26 cellular contexts compared by ENCODE assay signal in the genomic region with DNA sequence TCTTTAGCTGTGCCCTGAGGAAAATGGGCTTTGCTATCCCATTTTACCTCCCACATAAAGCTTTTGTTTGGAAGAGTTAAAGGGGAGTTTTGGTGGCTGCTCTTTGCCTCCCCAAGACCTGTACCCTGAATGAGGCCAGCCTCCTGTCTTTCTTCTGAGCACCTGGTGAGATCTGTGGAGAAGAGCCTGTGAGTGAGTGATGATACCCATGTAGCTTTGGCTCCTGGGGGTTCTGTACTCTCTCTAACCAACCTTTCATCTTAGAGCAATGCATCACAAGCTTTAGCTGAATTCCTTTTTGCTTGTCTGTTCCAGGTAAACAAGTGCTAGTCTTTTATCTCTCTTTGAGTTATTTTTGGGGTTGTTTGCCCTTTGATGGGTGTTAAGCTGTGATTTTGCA.
A peak's percentile ranks its signal among the peaks of the same experiment; 100 is the strongest.
DNase-seq lines count a peak whose midpoint lies in the region; ATAC-seq, FAIRE-seq and TF ChIP-seq lines count a peak whose summit lies in the region.
"Had no signal": no experiment of that assay in that cellular context is flagged by ENCODE, and none has a peak within 500 bp of the region (broad histone marks: within the 10 kb centered on the region; RNA-seq: fewer than 3 reads in every experiment).

No MANE protein-coding gene starts in this region.

- no peak overlapping the region for H3K27ac Mint-ChIP-seq in endodermal cell
- peak overlapping the region; percentile 51 for H3K27ac Mint-ChIP-seq in nephron progenitor cell
- H3K27ac Mint-ChIP-seq: CD4-positive, alpha-beta memory T cell; CD4-positive, CD25-positive, alpha-beta regulatory T cell had no signal

- DNase-seq in GM12878 (ENCODE audit: low read depth, low spot score) (no peak), endodermal cell (peak; percentile 50), nephron progenitor cell (no peak), NCI-H748 (lab: John Stamatoyannopoulos, UW; ENCODE audit: unreplicated experiment) (no peak)
- DNase-seq: 8988T; ACHN; BE2C; C1 segment of cervical spinal cord; CD4-positive, alpha-beta memory T cell; CD4-positive, CD25-positive, alpha-beta regulatory T cell; CD8-positive, alpha-beta memory T cell; COR-L47; DMS 273 treated with DMSO at 0.1 percent for 48 hours; DMS153; DMS53; DMS79; DND-41; EL; GDM1 had no signal

- TF ChIP-seq RAD21 in GM12878 (IDR thresholded peaks at IDR 0.05; ENCODE audit: insufficient read depth, low read depth, low read length) = no peak

- H3K9me3 Mint-ChIP-seq in endodermal cell = peaks cover 17% of the 10 kb centered on the region
- peaks cover 45% of the 10 kb centered on the region for H3K9me3 Mint-ChIP-seq in nephron progenitor cell

- H3K4me3 Mint-ChIP-seq in endodermal cell (no peak overlapping the region), nephron progenitor cell (no peak overlapping the region)
- H3K4me3 Mint-ChIP-seq: CD14-positive monocyte; CD4-positive, alpha-beta memory T cell; CD4-positive, CD25-positive, alpha-beta regulatory T cell; CD8-positive, alpha-beta memory T cell had no signal

- H3K27me3 Mint-ChIP-seq in endodermal cell (ENCODE audit: insufficient read depth) (no peaks in the 10 kb centered on the region), nephron progenitor cell (ENCODE audit: low read depth, poor library complexity) (no peaks in the 10 kb centered on the region)
- H3K27me3 Mint-ChIP-seq: CD4-positive, alpha-beta memory T cell; CD4-positive, CD25-positive, alpha-beta regulatory T cell; CD8-positive, alpha-beta memory T cell had no signal

- TSS peak; percentile 29 for BruUV-seq in GM12878 (replicated peaks; lab: Mats Ljungman, UMichigan)

- no peak for TF ChIP-seq EP300 in GM12878 (IDR thresholded peaks at IDR 0.05; ENCODE audit: borderline replicate concordance in 1 of 2, control insufficient read depth in 1 of 2, low read depth in 2 of 2, low read length in 2 of 2)

- no peak overlapping the region for H3K27ac ChIP-seq in GM12878 (ENCODE audit: control insufficient read depth, insufficient read depth)
- H3K27ac ChIP-seq in endodermal cell (ENCODE audit: low read depth, low read length) = no peak overlapping the region
- H3K27ac ChIP-seq: BLaER1 had no signal

- SMC1A ChIA-PET in GM12878 (lab: Charles Lee; ENCODE audit: uncharacterized antibody, unreplicated experiment) = no interaction called here

- in situ Hi-C loops in GM12878 (cut with MboI) = no loop called here

- POLR2A ChIA-PET in GM12878 (lab: Charles Lee) = interaction anchor here (0.6 kb wide), 1 partner anchor 40 kb away, joined by 3 read pairs; no protein-coding TSS in a partner anchor

- H3K4me1 ChIP-seq in GM12878 (ENCODE audit: control insufficient read depth, insufficient read depth, low read length) (no peaks in the 10 kb centered on the region), endodermal cell (ENCODE audit: control insufficient read depth, insufficient read depth, low read length) (peaks cover 6% of the 10 kb centered on the region)
- H3K4me1 ChIP-seq: BE2C, BLaER1 had no signal

- H2AFZ ChIP-seq in GM12878 (ENCODE audit: control insufficient read depth, low read depth, low read length) = no peak overlapping the region

- H3K36me3 Mint-ChIP-seq in endodermal cell (ENCODE audit: low read depth) (peaks cover 51% of the 10 kb centered on the region), nephron progenitor cell (ENCODE audit: low read depth) (peaks cover 100% of the 10 kb centered on the region)

- RAD21 ChIA-PET in GM12878 (lab: Charles Lee; ENCODE audit: unreplicated experiment) = interaction anchor here (0.5 kb wide), 1 partner anchor 96 kb away, joined by 4 read pairs; no protein-coding TSS in a partner anchor

- no peak overlapping the region for H3K9ac ChIP-seq in GM12878 (ENCODE audit: control insufficient read depth, insufficient read depth, low read length)
- no peak overlapping the region for H3K9ac ChIP-seq in endodermal cell (ENCODE audit: extremely low read depth, low read length, poor library complexity, severe bottlenecking)
- H3K9ac ChIP-seq: BLaER1 had no signal

- no peak overlapping the region for H3K4me2 ChIP-seq in GM12878 (ENCODE audit: control insufficient read depth, insufficient read depth)
- H3K4me2 ChIP-seq: BLaER1 had no signal

- CTCF ChIA-PET in GM12878 (lab: Yijun Ruan, JAX) = interaction anchor here (1.1 kb wide), 1 partner anchor 9 kb away, joined by 4 read pairs; no protein-coding TSS in a partner anchor

- no peaks in the 10 kb centered on the region for H3K27me3 ChIP-seq in GM12878 (replicated peaks in 1 of 2; ENCODE audit: control insufficient read depth in 2 of 2, insufficient read depth in 2 of 2, low read length in 1 of 2)
- H3K27me3 ChIP-seq in endodermal cell (ENCODE audit: control insufficient read depth, insufficient read depth, low read length, poor library complexity, severe bottlenecking) = no peaks in the 10 kb centered on the region
- H3K27me3 ChIP-seq: BE2C, BLaER1 had no signal

- H3K4me1 Mint-ChIP-seq in endodermal cell (peaks cover 13% of the 10 kb centered on the region), nephron progenitor cell (no peaks in the 10 kb centered on the region)
- H3K4me1 Mint-ChIP-seq: CD14-positive monocyte had no signal

- no peak for ATAC-seq in GM12878
- no peak for ATAC-seq in GM19452 (IDR thresholded peaks at IDR 0.05; ENCODE audit: unreplicated experiment)
- ATAC-seq in GM21619 (IDR thresholded peaks at IDR 0.05; ENCODE audit: unreplicated experiment) = no peak

- no peaks in the 10 kb centered on the region for H4K20me1 ChIP-seq in GM12878 (ENCODE audit: control insufficient read depth, insufficient read depth)
- H4K20me1 ChIP-seq: BLaER1 had no signal

- intact Hi-C loops in GM12878 (cut with micrococcal nuclease; ENCODE audit: unreplicated experiment) = no loop called here

- H3K36me3 ChIP-seq in GM12878 (ENCODE audit: control insufficient read depth in 2 of 2, insufficient read depth in 2 of 2, low read length in 1 of 2) = no peaks in the 10 kb centered on the region; a peak in 1 of 4 replicates
- H3K36me3 ChIP-seq in endodermal cell (ENCODE audit: control insufficient read depth, insufficient read depth, low read length) = peaks cover 14% of the 10 kb centered on the region
- H3K36me3 ChIP-seq: BE2C had no signal

- no peak for FAIRE-seq in GM12878 (lab: Jason Lieb, UNC)
- FAIRE-seq: A204.1, GM12891, GM19239 had no signal

- no peaks in the 10 kb centered on the region for H3K79me2 ChIP-seq in GM12878 (ENCODE audit: control insufficient read depth, insufficient read depth, low read length)

- H3K4me3 ChIP-seq in GM12878 = no peak overlapping the region
- H3K4me3 ChIP-seq in endodermal cell (ENCODE audit: low read length) = no peak overlapping the region
- H3K4me3 ChIP-seq: BLaER1 had no signal

- TF ChIP-seq CTCF in GM12878 (IDR thresholded peaks at IDR 0.05 in 2 of 3, conservative IDR thresholded peaks at IDR 0.05 in 1 of 3; ENCODE audit: control insufficient read depth in 2 of 3, extremely low read depth in 1 of 3, insufficient read depth in 1 of 3, low read depth in 3 of 3, low read length in 3 of 3) (no peak), endodermal cell (conservative IDR thresholded peaks at IDR 0.05) (no peak), nephron progenitor cell (IDR thresholded peaks at IDR 0.05) (no peak)

- no peaks in the 10 kb centered on the region for H3K9me3 ChIP-seq in GM12878 (replicated peaks; ENCODE audit: control insufficient read depth, insufficient read depth, low read length)
- no peaks in the 10 kb centered on the region for H3K9me3 ChIP-seq in endodermal cell (ENCODE audit: control insufficient read depth, low read length)
- H3K9me3 ChIP-seq: BE2C had no signal

- no peak for TF ChIP-seq POLR2A in GM12878 (IDR thresholded peaks at IDR 0.05; ENCODE audit: low read depth, low read length)

TF ChIP-seq in GM12878, 131 proteins besides CTCF, POLR2A, EP300 and RAD21 (continues in another document):
- no peak for TF ChIP-seq RAD51 (IDR thresholded peaks at IDR 0.05)
- TF ChIP-seq TCF7 (IDR thresholded peaks at IDR 0.05; ENCODE audit: borderline replicate concordance) = no peak
- TF ChIP-seq, protein P1, sequence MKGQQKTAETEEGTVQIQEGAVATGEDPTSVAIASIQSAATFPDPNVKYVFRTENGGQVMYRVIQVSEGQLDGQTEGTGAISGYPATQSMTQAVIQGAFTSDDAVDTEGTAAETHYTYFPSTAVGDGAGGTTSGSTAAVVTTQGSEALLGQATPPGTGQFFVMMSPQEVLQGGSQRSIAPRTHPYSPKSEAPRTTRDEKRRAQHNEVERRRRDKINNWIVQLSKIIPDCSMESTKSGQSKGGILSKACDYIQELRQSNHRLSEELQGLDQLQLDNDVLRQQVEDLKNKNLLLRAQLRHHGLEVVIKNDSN (IDR thresholded peaks at IDR 0.05; ENCODE audit: borderline replicate concordance, extremely low read length, insufficient read depth, low read depth, low read length) = no peak
- TF ChIP-seq ZNF274 (IDR thresholded peaks at IDR 0.05; ENCODE audit: insufficient read depth, insufficient read length) = no peak
- TF ChIP-seq, protein P2, sequence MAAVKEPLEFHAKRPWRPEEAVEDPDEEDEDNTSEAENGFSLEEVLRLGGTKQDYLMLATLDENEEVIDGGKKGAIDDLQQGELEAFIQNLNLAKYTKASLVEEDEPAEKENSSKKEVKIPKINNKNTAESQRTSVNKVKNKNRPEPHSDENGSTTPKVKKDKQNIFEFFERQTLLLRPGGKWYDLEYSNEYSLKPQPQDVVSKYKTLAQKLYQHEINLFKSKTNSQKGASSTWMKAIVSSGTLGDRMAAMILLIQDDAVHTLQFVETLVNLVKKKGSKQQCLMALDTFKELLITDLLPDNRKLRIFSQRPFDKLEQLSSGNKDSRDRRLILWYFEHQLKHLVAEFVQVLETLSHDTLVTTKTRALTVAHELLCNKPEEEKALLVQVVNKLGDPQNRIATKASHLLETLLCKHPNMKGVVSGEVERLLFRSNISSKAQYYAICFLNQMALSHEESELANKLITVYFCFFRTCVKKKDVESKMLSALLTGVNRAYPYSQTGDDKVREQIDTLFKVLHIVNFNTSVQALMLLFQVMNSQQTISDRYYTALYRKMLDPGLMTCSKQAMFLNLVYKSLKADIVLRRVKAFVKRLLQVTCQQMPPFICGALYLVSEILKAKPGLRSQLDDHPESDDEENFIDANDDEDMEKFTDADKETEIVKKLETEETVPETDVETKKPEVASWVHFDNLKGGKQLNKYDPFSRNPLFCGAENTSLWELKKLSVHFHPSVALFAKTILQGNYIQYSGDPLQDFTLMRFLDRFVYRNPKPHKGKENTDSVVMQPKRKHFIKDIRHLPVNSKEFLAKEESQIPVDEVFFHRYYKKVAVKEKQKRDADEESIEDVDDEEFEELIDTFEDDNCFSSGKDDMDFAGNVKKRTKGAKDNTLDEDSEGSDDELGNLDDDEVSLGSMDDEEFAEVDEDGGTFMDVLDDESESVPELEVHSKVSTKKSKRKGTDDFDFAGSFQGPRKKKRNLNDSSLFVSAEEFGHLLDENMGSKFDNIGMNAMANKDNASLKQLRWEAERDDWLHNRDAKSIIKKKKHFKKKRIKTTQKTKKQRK (IDR thresholded peaks at IDR 0.05; ENCODE audit: low read depth, low read length) = no peak
